9 cellular contexts compared by ENCODE assay signal in the genomic region with DNA sequence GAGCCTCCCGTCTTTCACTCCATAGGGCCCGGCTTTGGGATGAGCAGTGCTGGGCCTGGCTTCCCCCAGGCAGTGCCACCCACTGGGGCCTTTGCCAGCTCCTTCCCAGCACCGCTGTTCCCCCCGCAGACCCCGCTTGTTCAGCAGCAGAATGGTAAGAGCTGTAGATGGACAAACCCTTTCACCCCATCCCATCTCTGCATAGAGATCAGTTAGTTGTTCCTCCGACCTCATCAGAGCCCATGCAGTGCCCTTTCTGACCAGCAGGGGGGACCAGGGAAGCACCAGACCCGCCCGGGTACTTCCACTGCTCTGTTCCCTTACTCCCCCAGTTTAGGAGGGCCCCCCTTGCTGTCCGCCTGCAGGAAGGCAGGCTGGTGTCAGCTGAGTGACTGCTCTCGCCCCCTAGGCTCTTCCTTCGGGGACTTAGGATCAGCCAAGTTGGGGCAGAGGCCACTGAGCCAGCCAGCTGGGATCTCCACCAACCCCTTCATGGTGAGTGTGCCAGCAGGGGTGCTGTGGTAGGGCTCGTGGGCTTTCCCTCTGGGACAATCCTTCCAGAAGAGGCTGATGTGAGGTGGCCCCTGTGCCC. TPM values are rescaled to one million over a fixed set of nuclear protein-coding genes. Genes with fewer than 3 reads are reported as not detected.
DNase-seq lines count a peak whose midpoint lies in the region; ATAC-seq, FAIRE-seq and TF ChIP-seq lines count a peak whose summit lies in the region.
"Had no signal": no experiment of that assay in that cellular context is flagged by ENCODE, and none has a peak within 500 bp of the region (broad histone marks: within the 10 kb centered on the region; RNA-seq: fewer than 3 reads in every experiment).

No MANE protein-coding gene starts in this region.

- intact Hi-C loops in lower lobe of right lung (cut with DNase I), result loop anchor here (10.0 kb wide), 1 partner anchor 131 kb away; a partner anchor contains a TSS

- no peak for FAIRE-seq in A549 (lab: Jason Lieb, UNC)

- H3K9me3 ChIP-seq in A549 (no peaks in the 10 kb centered on the region), lower lobe of right lung (no peaks in the 10 kb centered on the region)

- TF ChIP-seq CTCF in A549 (IDR thresholded peaks at IDR 0.05) (peak; percentile 72), GM13977 (IDR thresholded peaks at IDR 0.05; ENCODE audit: extremely low read depth, insufficient read depth, missing control alignments) (peak; percentile 87), lower lobe of right lung (IDR thresholded peaks at IDR 0.05) (peak; percentile 96)

- H3K36me3 ChIP-seq in lower lobe of right lung, result peaks cover 35% of the 10 kb centered on the region

- in situ Hi-C loops in GM13977 (cut with MboI; ENCODE audit: low pct_unique_long_range_greater_than_20kb, low sequenced_read_pairs, unreplicated experiment), result no loop called here

- peak; percentile 48 to 79; a peak in 4 of 6 replicates for ATAC-seq in A549
- ATAC-seq in lower lobe of right lung, result peak; percentile 75 to 76
- no peak for ATAC-seq in GM19397 (IDR thresholded peaks at IDR 0.05; ENCODE audit: unreplicated experiment)

- H3K27me3 ChIP-seq in lower lobe of right lung (ENCODE audit: low read depth), result no peaks in the 10 kb centered on the region

- H3K27ac ChIP-seq in A549, result 0 out of 6 replicates have a peak overlapping the region, but pooled peaks of 1 of the 2 experiments have one; percentile 27
- no peak overlapping the region for H3K27ac ChIP-seq in lower lobe of right lung

- TF ChIP-seq RAD21 in A549 (conservative IDR thresholded peaks at IDR 0.05 in 1 of 2, IDR thresholded peaks at IDR 0.05 in 1 of 2), result peak; percentile 55 to 68

- H3K4me3 ChIP-seq in A549 (no peak overlapping the region), lower lobe of right lung (no peak overlapping the region)

- 31% methylated on average over 10 of the region's 12 CpGs for WGBS in A549 (ENCODE audit: missing lambda C conversion rate)

- POLR2A ChIA-PET in A549 (lab: Yijun Ruan, JAX), result interaction anchor here (2.5 kb wide), 1 partner anchor 22 kb away, joined by 12 read pairs; a partner anchor contains a TSS

- no peak for TF ChIP-seq EP300 in A549 (IDR thresholded peaks at IDR 0.05)

- CTCF ChIA-PET in A549 (lab: Yijun Ruan, JAX), result interaction anchor here (0.5 to 14.3 kb wide), 33 partner anchors 10 to 364 kb away, joined by 3 to 316 read pairs (median 5); a partner anchor contains a TSS

- TF ChIP-seq POLR2A in A549 (IDR thresholded peaks at IDR 0.05; ENCODE audit: low read length), result no peak

- H3K4me1 ChIP-seq in A549 (peaks cover 6% of the 10 kb centered on the region; the same call in 2 of the 3 replicates), lower lobe of right lung (peaks cover 14% of the 10 kb centered on the region)

- DNase-seq in A549 (ENCODE audit: low read depth in 1 of 2, low spot score in 1 of 2), result peak; percentile 61 to 84
- peak; percentile 86 for DNase-seq in GM13977 (ENCODE audit: low spot score)
- peak; percentile 27 for DNase-seq in NCI-H2227 treated with DMSO at 0.1 percent for 48 hours (lab: John Stamatoyannopoulos, UW)
- DNase-seq in activated CD4-positive, alpha-beta T cell treated with anti-CD3 and anti-CD28 coated beads, Interleukin-2, amount 50 U/mL, for 1 hour, result peak; percentile 87
- DNase-seq in dermis blood vessel endothelial cell, result peak; percentile 83
- peak; percentile 87 for DNase-seq in lower lobe of right lung
- peak; percentile 59 to 61 for DNase-seq in stimulated activated CD8-positive, alpha-beta memory T cell treated with anti-CD3 and anti-CD28 coated beads, Interleukin-15, amount 100 ng/mL, for 48 hours (ENCODE audit: low read depth in 2 of 2)

- H3K4me2 ChIP-seq in A549, result no peak overlapping the region

TF ChIP-seq in A549, 52 proteins besides CTCF, POLR2A, EP300 and RAD21:
- no peak for TF ChIP-seq CBX8 (IDR thresholded peaks at IDR 0.05)
- TF ChIP-seq, protein P1, sequence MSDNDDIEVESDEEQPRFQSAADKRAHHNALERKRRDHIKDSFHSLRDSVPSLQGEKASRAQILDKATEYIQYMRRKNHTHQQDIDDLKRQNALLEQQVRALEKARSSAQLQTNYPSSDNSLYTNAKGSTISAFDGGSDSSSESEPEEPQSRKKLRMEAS (IDR thresholded peaks at IDR 0.05), result no peak
- no peak for TF ChIP-seq NR3C1 (IDR thresholded peaks at IDR 0.05)
- TF ChIP-seq, protein P2, sequence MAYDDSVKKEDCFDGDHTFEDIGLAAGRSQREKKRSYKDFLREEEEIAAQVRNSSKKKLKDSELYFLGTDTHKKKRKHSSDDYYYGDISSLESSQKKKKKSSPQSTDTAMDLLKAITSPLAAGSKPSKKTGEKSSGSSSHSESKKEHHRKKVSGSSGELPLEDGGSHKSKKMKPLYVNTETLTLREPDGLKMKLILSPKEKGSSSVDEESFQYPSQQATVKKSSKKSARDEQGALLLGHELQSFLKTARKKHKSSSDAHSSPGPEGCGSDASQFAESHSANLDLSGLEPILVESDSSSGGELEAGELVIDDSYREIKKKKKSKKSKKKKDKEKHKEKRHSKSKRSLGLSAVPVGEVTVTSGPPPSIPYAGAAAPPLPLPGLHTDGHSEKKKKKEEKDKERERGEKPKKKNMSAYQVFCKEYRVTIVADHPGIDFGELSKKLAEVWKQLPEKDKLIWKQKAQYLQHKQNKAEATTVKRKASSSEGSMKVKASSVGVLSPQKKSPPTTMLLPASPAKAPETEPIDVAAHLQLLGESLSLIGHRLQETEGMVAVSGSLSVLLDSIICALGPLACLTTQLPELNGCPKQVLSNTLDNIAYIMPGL (CRISPR knock-in tag; IDR thresholded peaks at IDR 0.05; ENCODE audit: borderline replicate concordance), result no peak
- peak; percentile 62 for TF ChIP-seq SMC3 (IDR thresholded peaks at IDR 0.05)

RNA-seq across cellular contexts. Expression of a gene that starts 9.8 kb away (rescaled TPM):
- polyA plus RNA-seq in A549 (2011; rRNA removed) (0.19 TPM in 1 of 2 replicates, not detected in the other), A549 (2017; fragmentation: RNase III; extraction: RNeasy Plus Mini Kit Qiagen cat#74134 plus additional on column Dnase treatment) (0.24 to 0.37 TPM (median 0.26 TPM) in 3 replicates)
- polyA plus RNA-seq in A549 (2012; cell fraction: cytosol; rRNA removed), result 0.36 and 0.73 TPM in 2 replicates
- polyA plus RNA-seq in A549 (2012; cell fraction: nucleus; rRNA removed), result 6.9 and 7.1 TPM in 2 replicates
- not detected in 2 replicates for polyA minus RNA-seq in A549 (2011; rRNA and poly(A)+ RNA removed)
- total RNA-seq in dermis blood vessel endothelial cell (not detected in 2 replicates), lower lobe of right lung (10.6 TPM)
- total RNA-seq: skeletal muscle tissue had no signal

RNA-seq across cellular contexts. Expression of a gene that starts 22.0 kb away (rescaled TPM):
- polyA plus RNA-seq in A549 (2011; rRNA removed), result 5.3 and 5.5 TPM in 2 replicates
- polyA plus RNA-seq in A549 (2012; cell fraction: cytosol; rRNA removed), result 9.7 and 12.3 TPM in 2 replicates
- 65.3 and 90.1 TPM in 2 replicates for polyA plus RNA-seq in A549 (2012; cell fraction: nucleus; rRNA removed)
- 13.7 to 17.1 TPM (median 17.1 TPM) in 3 replicates for polyA plus RNA-seq in A549 (2017; fragmentation: RNase III; extraction: RNeasy Plus Mini Kit Qiagen cat#74134 plus additional on column Dnase treatment)
- polyA minus RNA-seq in A549 (2011; rRNA and poly(A)+ RNA removed), result 8.9 and 10.5 TPM in 2 replicates
- total RNA-seq in dermis blood vessel endothelial cell, result 12.1 and 20.3 TPM in 2 replicates
- total RNA-seq in lower lobe of right lung, result 80.3 TPM

RNA-seq across cellular contexts. Expression of a gene that starts 22.2 kb away (rescaled TPM):
- polyA plus RNA-seq in A549 (2011; rRNA removed), result 0.36 and 0.52 TPM in 2 replicates
- polyA plus RNA-seq in A549 (2012; cell fraction: cytosol; rRNA removed), result 0.57 and 0.65 TPM in 2 replicates
- 1.1 and 1.4 TPM in 2 replicates for polyA plus RNA-seq in A549 (2012; cell fraction: nucleus; rRNA removed)
- polyA plus RNA-seq in A549 (2017; fragmentation: RNase III; extraction: RNeasy Plus Mini Kit Qiagen cat#74134 plus additional on column Dnase treatment), result 0.13 to 0.37 TPM (median 0.19 TPM) in 3 replicates
- 1.2 and 1.8 TPM in 2 replicates for polyA minus RNA-seq in A549 (2011; rRNA and poly(A)+ RNA removed)
- 0.60 TPM in 1 of 2 replicates, not detected in the other for total RNA-seq in dermis blood vessel endothelial cell
- 0.74 TPM for total RNA-seq in lower lobe of right lung

RNA-seq across cellular contexts. Expression of a gene that starts 24.9 kb away (rescaled TPM):
- polyA plus RNA-seq in A549 (2011; rRNA removed) (13.5 and 16.0 TPM in 2 replicates), A549 (2017; fragmentation: RNase III; extraction: RNeasy Plus Mini Kit Qiagen cat#74134 plus additional on column Dnase treatment) (18.0 to 39.3 TPM (median 31.8 TPM) in 3 replicates)
- 14.0 and 21.0 TPM in 2 replicates for polyA plus RNA-seq in A549 (2012; cell fraction: cytosol; rRNA removed)
- polyA plus RNA-seq in A549 (2012; cell fraction: nucleus; rRNA removed), result 19.8 and 27.8 TPM in 2 replicates
- polyA minus RNA-seq in A549 (2011; rRNA and poly(A)+ RNA removed), result 12.3 and 20.3 TPM in 2 replicates
- total RNA-seq in dermis blood vessel endothelial cell (49.5 and 62.2 TPM in 2 replicates), lower lobe of right lung (22.9 TPM)

RNA-seq across cellular contexts. Expression of a gene that starts 38.3 kb away (rescaled TPM):
- 1.2 and 1.7 TPM in 2 replicates for polyA plus RNA-seq in A549 (2011; rRNA removed)
- polyA plus RNA-seq in A549 (2012; cell fraction: cytosol; rRNA removed), result 1.9 and 2.3 TPM in 2 replicates
- polyA plus RNA-seq in A549 (2012; cell fraction: nucleus; rRNA removed), result 10.3 and 11.4 TPM in 2 replicates
- 5.5 to 9.2 TPM (median 8.2 TPM) in 3 replicates for polyA plus RNA-seq in A549 (2017; fragmentation: RNase III; extraction: RNeasy Plus Mini Kit Qiagen cat#74134 plus additional on column Dnase treatment)
- polyA minus RNA-seq in A549 (2011; rRNA and poly(A)+ RNA removed), result 0.91 and 1.3 TPM in 2 replicates
- 0.51 and 0.56 TPM in 2 replicates for total RNA-seq in dermis blood vessel endothelial cell
- total RNA-seq in lower lobe of right lung, result 75.2 TPM

Comparison
In these comparisons a context has a peak if more than half of its experiments do, and no peak if none do; other contexts are left out.
1. DNase-seq: peak in every context shown above with its lines; median percentile 87 in activated CD4-positive, alpha-beta T cell treated with anti-CD3 and anti-CD28 coated beads, Interleukin-2, amount 50 U/mL, for 1 hour; 87 in lower lobe of right lung; 86 in GM13977; 83 in dermis blood vessel endothelial cell; 72 in A549; 60 in stimulated activated CD8-positive, alpha-beta memory T cell treated with anti-CD3 and anti-CD28 coated beads, Interleukin-15, amount 100 ng/mL, for 48 hours; 27 in NCI-H2227 treated with DMSO at 0.1 percent for 48 hours.
2. RNA of a gene that starts 9.8 kb away (total RNA-seq): 10.6 TPM in lower lobe of right lung (single experiment); not detected in dermis blood vessel endothelial cell; every median in the first group is over 10 times any median in the second.
3. Peak in every context shown above with its lines, with median percentiles within 50 percentile points of each other: CTCF ChIP-seq.